In genomic region chr3:156788846-156789245, GRCh38 we compare ENCODE assay signal across 21 cellular contexts. TPM values are rescaled to one million over a fixed set of nuclear protein-coding genes. Genes with fewer than 3 reads are reported as not detected.
DNase-seq lines count a peak whose midpoint lies in the region; ATAC-seq, FAIRE-seq and TF ChIP-seq lines count a peak whose summit lies in the region.
"Had no signal": no experiment of that assay in that cellular context is flagged by ENCODE, and none has a peak within 500 bp of the region (broad histone marks: within the 10 kb centered on the region; RNA-seq: fewer than 3 reads in every experiment).

No MANE protein-coding gene starts in this region.

- peaks cover 52% of the 10 kb centered on the region for H3K4me1 Mint-ChIP-seq in astrocyte (ENCODE audit: low read depth, unreplicated experiment)

- no peak for TF ChIP-seq EP300 in A549 (IDR thresholded peaks at IDR 0.05)

- no peaks in the 10 kb centered on the region for H3K36me3 ChIP-seq in astrocyte (ENCODE audit: insufficient read depth, low read length)
- H3K36me3 ChIP-seq: colonic mucosa, neutrophil, vagina had no signal

- WGBS in A549 (ENCODE audit: missing lambda C conversion rate), result 29% methylated on average over 3 of the region's 3 CpGs

- H3K79me2 ChIP-seq in astrocyte (ENCODE audit: insufficient read depth, low read length), result no peaks in the 10 kb centered on the region
- H3K79me2 ChIP-seq: hepatocyte had no signal

- H2AFZ ChIP-seq in astrocyte (ENCODE audit: low read depth, low read length), result peak overlapping the region; percentile 1
- H2AFZ ChIP-seq: hepatocyte had no signal

- TF ChIP-seq RAD21 in A549 (conservative IDR thresholded peaks at IDR 0.05 in 1 of 2, IDR thresholded peaks at IDR 0.05 in 1 of 2), result no peak

- H3K4me1 ChIP-seq in A549, result peaks cover 61% of the 10 kb centered on the region
- H3K4me1 ChIP-seq in astrocyte (ENCODE audit: insufficient read depth, low read length), result peaks cover 33% of the 10 kb centered on the region
- H3K4me1 ChIP-seq: colonic mucosa, vagina had no signal

- H3K9me3 ChIP-seq in A549 (no peaks in the 10 kb centered on the region), astrocyte (ENCODE audit: insufficient read depth, low read depth, low read length) (no peaks in the 10 kb centered on the region)
- H3K9me3 ChIP-seq: colonic mucosa, neutrophil, suprapubic skin, vagina had no signal

- peak overlapping the region; percentile 49 for H3K9ac ChIP-seq in astrocyte (ENCODE audit: low read length)

- CTCF ChIA-PET in A549 (lab: Yijun Ruan, JAX) (interaction anchor here (1.5 kb wide), 1 partner anchor 113 kb away, joined by 6 read pairs; no protein-coding TSS in a partner anchor), GM10248 (lab: Yijun Ruan, JAX) (no interaction called here)

- FAIRE-seq in A549 (lab: Jason Lieb, UNC) (peak; percentile 61), HTR-8/SVneo (lab: Jason Lieb, UNC) (peak; percentile 69), astrocyte (lab: Jason Lieb, UNC) (peak; percentile 23)

- H3K4me3 ChIP-seq in A549, result no peak overlapping the region
- no peak overlapping the region for H3K4me3 ChIP-seq in astrocyte (ENCODE audit: insufficient read depth, low read depth, low read length)
- H3K4me3 ChIP-seq in fibroblast of the aortic adventitia (ENCODE audit: low read depth, low read length), result no peak overlapping the region
- H3K4me3 ChIP-seq: colonic mucosa, hepatocyte, suprapubic skin, vagina had no signal

- H3K9me3 Mint-ChIP-seq in astrocyte (ENCODE audit: unreplicated experiment), result no peaks in the 10 kb centered on the region
- H3K9me3 Mint-ChIP-seq: activated naive CD4-positive, alpha-beta T cell treated with anti-CD3 and anti-CD28 coated beads, Interleukin-2, amount 50 U/mL, for 24 hours had no signal

- H3K27ac ChIP-seq in A549 (peak overlapping the region; percentile 68 to 80), astrocyte (ENCODE audit: low read depth, low read length) (peak overlapping the region; percentile 77)
- H3K27ac ChIP-seq: colonic mucosa, hepatocyte, neutrophil, suprapubic skin, vagina had no signal

- H3K27ac Mint-ChIP-seq in astrocyte (ENCODE audit: unreplicated experiment), result peak overlapping the region; percentile 89
- H3K27ac Mint-ChIP-seq: activated naive CD4-positive, alpha-beta T cell treated with anti-CD3 and anti-CD28 coated beads, Interleukin-2, amount 50 U/mL, for 24 hours had no signal

- no peak for TF ChIP-seq POLR2A in A549 (IDR thresholded peaks at IDR 0.05; ENCODE audit: low read length)

- H3K4me3 Mint-ChIP-seq in astrocyte (ENCODE audit: unreplicated experiment), result no peak overlapping the region
- H3K4me3 Mint-ChIP-seq: activated naive CD4-positive, alpha-beta T cell treated with anti-CD3 and anti-CD28 coated beads, Interleukin-2, amount 50 U/mL, for 24 hours had no signal

- POLR2A ChIA-PET in A549 (lab: Yijun Ruan, JAX) (interaction anchor here (1.5 kb wide), 1 partner anchor 28 kb away, joined by 7 read pairs; no protein-coding TSS in a partner anchor), GM10248 (lab: Yijun Ruan, JAX) (no interaction called here)

- no peaks in the 10 kb centered on the region for H3K27me3 Mint-ChIP-seq in astrocyte (ENCODE audit: low read depth, unreplicated experiment)
- H3K27me3 Mint-ChIP-seq: activated naive CD4-positive, alpha-beta T cell treated with anti-CD3 and anti-CD28 coated beads, Interleukin-2, amount 50 U/mL, for 24 hours had no signal

- DNase-seq in A549 (ENCODE audit: low read depth in 1 of 2, low spot score in 1 of 2) (no peak), HTR-8/SVneo (ENCODE audit: insufficient read length, low spot score) (no peak), astrocyte (ENCODE audit: low read depth) (no peak), fibroblast of the aortic adventitia (ENCODE audit: low read depth) (peak; percentile 26), ureter (ENCODE audit: low spot score) (no peak), SIG-M5 (lab: John Stamatoyannopoulos, UW) (no peak), GM10248 (ENCODE audit: extremely low spot score) (no peak)
- DNase-seq: activated T-cell treated with anti-CD3 and anti-CD28 coated beads for 4 hours, C1 segment of cervical spinal cord, colonic mucosa, KBM-7, NCI-H1930, NCI-H82 had no signal

- ATAC-seq in A549, result 0 out of 6 replicates have a peak, but pooled peaks of 1 of the 2 experiments have one; percentile 4
- no peak for ATAC-seq in HG03039 (IDR thresholded peaks at IDR 0.05; ENCODE audit: unreplicated experiment)

- H3K36me3 Mint-ChIP-seq in astrocyte (ENCODE audit: low read depth, unreplicated experiment), result no peaks in the 10 kb centered on the region

- H3K4me2 ChIP-seq in A549 (peak overlapping the region; percentile 52), astrocyte (ENCODE audit: low read length) (peak overlapping the region; percentile 69)
- H3K4me2 ChIP-seq: hepatocyte had no signal

- no peaks in the 10 kb centered on the region for H3K27me3 ChIP-seq in astrocyte (ENCODE audit: insufficient read depth, low read length)
- H3K27me3 ChIP-seq: colonic mucosa, hepatocyte, neutrophil, suprapubic skin, vagina had no signal

- no peaks in the 10 kb centered on the region for H4K20me1 ChIP-seq in astrocyte (ENCODE audit: insufficient read depth, low read length)

- no peak for TF ChIP-seq CTCF in A549 (IDR thresholded peaks at IDR 0.05)
- no peak for TF ChIP-seq CTCF in astrocyte (IDR thresholded peaks at IDR 0.05; ENCODE audit: insufficient read depth, low read depth, low read length)
- no peak for TF ChIP-seq CTCF in fibroblast of the aortic adventitia (IDR thresholded peaks at IDR 0.05; ENCODE audit: insufficient read depth, low read length)
- no peak for TF ChIP-seq CTCF in GM10248 (IDR thresholded peaks at IDR 0.05; ENCODE audit: control extremely low read depth, extremely low read depth, low read depth, missing control alignments)

TF ChIP-seq in A549, 52 proteins besides CTCF, POLR2A, EP300 and RAD21:
- TF ChIP-seq MYC (IDR thresholded peaks at IDR 0.05; ENCODE audit: borderline replicate concordance, low read length) (no peak), HMGXB4 (CRISPR knock-in tag; IDR thresholded peaks at IDR 0.05; ENCODE audit: borderline replicate concordance) (no peak), BCL3 (IDR thresholded peaks at IDR 0.05) (no peak), EHMT2 (IDR thresholded peaks at IDR 0.05; ENCODE audit: low read depth) (no peak), MAZ (IDR thresholded peaks at IDR 0.05; ENCODE audit: borderline replicate concordance, low read depth, low read length) (no peak), GATA3 (IDR thresholded peaks at IDR 0.05; ENCODE audit: borderline replicate concordance) (peak; percentile 7; the same call in 1 of the 2 replicates), MAX (IDR thresholded peaks at IDR 0.05) (no peak)
TF ChIP-seq in A549: peak in this region for 1.

RNA-seq across cellular contexts. Expression of gene LEKR1, which starts 37.3 kb away (rescaled TPM):
- polyA plus RNA-seq in A549 (2011; rRNA removed), result 0.69 and 1.4 TPM in 2 replicates
- polyA plus RNA-seq in A549 (2012; cell fraction: cytosol; rRNA removed), result 0.31 and 0.32 TPM in 2 replicates
- polyA plus RNA-seq in A549 (2012; cell fraction: nucleus; rRNA removed), result 0.11 and 0.26 TPM in 2 replicates
- 0.89 to 1.3 TPM (median 1.2 TPM) in 3 replicates for polyA plus RNA-seq in A549 (2017; fragmentation: RNase III; extraction: RNeasy Plus Mini Kit Qiagen cat#74134 plus additional on column Dnase treatment)
- 2.8 and 3.9 TPM in 2 replicates for polyA minus RNA-seq in A549 (2011; rRNA and poly(A)+ RNA removed)
- 0.27 and 0.43 TPM in 2 replicates for total RNA-seq in astrocyte
- 0.81 and 2.8 TPM in 2 replicates for total RNA-seq in fibroblast of the aortic adventitia (ENCODE audit: low replicate concordance)
- total RNA-seq in ureter, result 3.5 TPM
- total RNA-seq: G401, SK-MEL-5, vagina had no signal
